1 cellular context compared by ENCODE assay signal in genomic region chr17:38600906-38601305, GRCh38.
TF ChIP-seq lines count a peak whose summit lies in the region.

No MANE protein-coding gene starts in this region.

TF ChIP-seq in HCT116, 20 proteins besides CTCF, POLR2A, EP300 and RAD21:
- no peak for TF ChIP-seq CBX3 (IDR thresholded peaks at IDR 0.05; ENCODE audit: low read depth)
- peak; percentile 67; the same call in 1 of the 2 replicates for TF ChIP-seq EGR1 (IDR thresholded peaks at IDR 0.05; ENCODE audit: low read depth)
TF ChIP-seq in HCT116: peak in this region for 1.
